Comparison of ENCODE assay signal across 18 cellular contexts in genomic region chr9:119834064-119834620, GRCh38.
DNase-seq lines count a peak whose midpoint lies in the region; ATAC-seq and TF ChIP-seq lines count a peak whose summit lies in the region.
"Had no signal": no experiment of that assay in that cellular context is flagged by ENCODE, and none has a peak within 500 bp of the region (broad histone marks: within the 10 kb centered on the region; RNA-seq: fewer than 3 reads in every experiment).

No MANE protein-coding gene starts in this region.

- H3K36me3 ChIP-seq in BLaER1 treated with 17β-estradiol and CSF1 and Interleukin-3, amounts not matched to agents 10 nM and 100 nM, result no peaks in the 10 kb centered on the region
- H3K36me3 ChIP-seq in prostate gland, result no peaks in the 10 kb centered on the region
- no peaks in the 10 kb centered on the region for H3K36me3 ChIP-seq in CD8-positive, alpha-beta T cell (ENCODE audit: insufficient read depth, low read length)

- H3K27me3 ChIP-seq in BLaER1 treated with 17β-estradiol and CSF1 and Interleukin-3, amounts not matched to agents 10 nM and 100 nM, result no peaks in the 10 kb centered on the region
- H3K27me3 ChIP-seq in prostate gland (replicated peaks; ENCODE audit: insufficient read depth), result no peaks in the 10 kb centered on the region
- no peaks in the 10 kb centered on the region for H3K27me3 ChIP-seq in CD8-positive, alpha-beta T cell (ENCODE audit: insufficient read depth, low read length)

- POLR2A ChIA-PET in CD8-positive, alpha-beta T cell (lab: Charles Lee), result no interaction called here

- H3K9ac ChIP-seq in BLaER1 treated with 17β-estradiol and CSF1 and Interleukin-3, amounts not matched to agents 10 nM and 100 nM, result no peak overlapping the region

- DNase-seq in NCI-H460 (ENCODE audit: extremely low read depth, low read depth), result peak; percentile 99
- DNase-seq in epithelial cell of esophagus (ENCODE audit: low read depth), result peak; percentile 49
- DNase-seq in prostate gland (ENCODE audit: low spot score), result peak; percentile 64
- no peak for DNase-seq in NCI-H146 (lab: John Stamatoyannopoulos, UW)
- DNase-seq in CD8-positive, alpha-beta T cell, result no peak
- DNase-seq in activated CD8-positive, alpha-beta memory T cell treated with anti-CD3 and anti-CD28 coated beads for 24 hours, result no peak
- DNase-seq in Right ventricle myocardium inferior (ENCODE audit: missing footprints), result no peak
- DNase-seq: ACHN; AML-193; Calu3; CD4-positive, alpha-beta memory T cell; DMS79 treated with DMSO at 0.1 percent for 48 hours; GF-D8; H9 had no signal

- H3K27me3 Mint-ChIP-seq in CD8-positive, alpha-beta T cell (ENCODE audit: low read depth), result no peaks in the 10 kb centered on the region
- H3K27me3 Mint-ChIP-seq: CD4-positive, alpha-beta memory T cell had no signal

- H3K4me1 ChIP-seq in BLaER1 treated with 17β-estradiol and CSF1 and Interleukin-3, amounts not matched to agents 10 nM and 100 nM, result peaks cover 0 to 14% (median 6%) of the 10 kb centered on the region in 10 experiments; a peak in 7 of 20 replicates
- H3K4me1 ChIP-seq in prostate gland (replicated peaks), result no peaks in the 10 kb centered on the region
- H3K4me1 ChIP-seq in CD8-positive, alpha-beta T cell (ENCODE audit: insufficient read depth, low read length), result no peaks in the 10 kb centered on the region

- no peak overlapping the region for H3K27ac Mint-ChIP-seq in CD8-positive, alpha-beta T cell
- H3K27ac Mint-ChIP-seq: CD14-positive monocyte; CD4-positive, alpha-beta memory T cell; H9 had no signal

- intact Hi-C loops in prostate gland (cut with DNase I) (no loop called here), Right ventricle myocardium inferior (cut with DNase I) (no loop called here)
- intact Hi-C loops in CD8-positive, alpha-beta T cell (cut with DNase I, micrococcal nuclease), result no loop called here

- WGBS in prostate gland, result 74% methylated on average over 6 of the region's 6 CpGs

- no peaks in the 10 kb centered on the region for H3K36me3 Mint-ChIP-seq in CD8-positive, alpha-beta T cell
- H3K36me3 Mint-ChIP-seq: CD14-positive monocyte; CD4-positive, alpha-beta memory T cell; IgD-negative memory B cell had no signal

- no peaks in the 10 kb centered on the region for H4K20me1 ChIP-seq in BLaER1 treated with 17β-estradiol and CSF1 and Interleukin-3, amounts not matched to agents 10 nM and 100 nM

- no peak for TF ChIP-seq POLR2A in prostate gland (IDR thresholded peaks at IDR 0.05)

- H3K27ac ChIP-seq in BLaER1 treated with 17β-estradiol and CSF1 and Interleukin-3, amounts not matched to agents 10 nM and 100 nM, result no peak overlapping the region
- no peak overlapping the region for H3K27ac ChIP-seq in prostate gland
- no peak overlapping the region for H3K27ac ChIP-seq in CD8-positive, alpha-beta T cell (ENCODE audit: low read depth, low read length)

- H3K4me3 ChIP-seq in BLaER1 treated with 17β-estradiol and CSF1 and Interleukin-3, amounts not matched to agents 10 nM and 100 nM, result no peak overlapping the region
- H3K4me3 ChIP-seq in epithelial cell of esophagus (ENCODE audit: low read length) (no peak overlapping the region), prostate gland (no peak overlapping the region)
- H3K4me3 ChIP-seq in CD8-positive, alpha-beta T cell (ENCODE audit: low read depth, low read length), result no peak overlapping the region

- H3K4me1 Mint-ChIP-seq in CD8-positive, alpha-beta T cell (ENCODE audit: low read depth), result no peaks in the 10 kb centered on the region
- H3K4me1 Mint-ChIP-seq: CD14-positive monocyte; CD4-positive, alpha-beta memory T cell; IgD-negative memory B cell had no signal

- peak overlapping the region in 8 of 11 experiments; percentile 1 to 23 (median 12); a peak in 7 of 22 replicates for H3K4me2 ChIP-seq in BLaER1 treated with 17β-estradiol and CSF1 and Interleukin-3, amounts not matched to agents 10 nM and 100 nM

- H3K9me3 Mint-ChIP-seq in CD8-positive, alpha-beta T cell, result no peaks in the 10 kb centered on the region

- TF ChIP-seq CTCF in epithelial cell of esophagus (IDR thresholded peaks at IDR 0.05; ENCODE audit: insufficient read depth, low read depth, low read length, missing control alignments) (no peak), prostate gland (IDR thresholded peaks at IDR 0.05) (no peak)
- no peak for TF ChIP-seq CTCF in CD8-positive, alpha-beta T cell (IDR thresholded peaks at IDR 0.05)

- H3K4me3 Mint-ChIP-seq in CD8-positive, alpha-beta T cell, result no peak overlapping the region
- H3K4me3 Mint-ChIP-seq: CD14-positive monocyte; CD4-positive, alpha-beta memory T cell; H9; IgD-negative memory B cell had no signal

- ATAC-seq in CD8-positive, alpha-beta T cell, result no peak
- no peak for ATAC-seq in Right ventricle myocardium inferior
- ATAC-seq: HepG2 had no signal

- H3K9me3 ChIP-seq in BLaER1 treated with 17β-estradiol and CSF1 and Interleukin-3, amounts not matched to agents 10 nM and 100 nM (replicated peaks in 1 of 11), result peaks cover 0 to 7% (median 0%) of the 10 kb centered on the region in 11 experiments; a peak in 1 of 22 replicates
- H3K9me3 ChIP-seq in prostate gland, result no peaks in the 10 kb centered on the region
- H3K9me3 ChIP-seq in CD8-positive, alpha-beta T cell (ENCODE audit: low read length), result no peaks in the 10 kb centered on the region

- CTCF ChIA-PET in CD8-positive, alpha-beta T cell (lab: Charles Lee), result no interaction called here

Comparison
In these comparisons a context has a peak if more than half of its experiments do, and no peak if none do; other contexts are left out.
1. DNase-seq: peak in NCI-H460 (single experiment), epithelial cell of esophagus (single experiment) and prostate gland (single experiment); none in NCI-H146 (single experiment), CD8-positive, alpha-beta T cell (0 of 7), activated CD8-positive, alpha-beta memory T cell treated with anti-CD3 and anti-CD28 coated beads for 24 hours (single experiment) and Right ventricle myocardium inferior (single experiment).